Comparison of ENCODE assay signal across 2 cellular contexts in genomic region chr18:10085876-10086275, GRCh38.
TF ChIP-seq lines count a peak whose summit lies in the region.

No MANE protein-coding gene starts in this region.

TF ChIP-seq in A549, 52 proteins besides CTCF, POLR2A, EP300 and RAD21 (continued from another document):
- TF ChIP-seq KDM1A (IDR thresholded peaks at IDR 0.05; ENCODE audit: low read depth) (no peak), GATA3 (IDR thresholded peaks at IDR 0.05; ENCODE audit: borderline replicate concordance) (no peak), ESRRA (IDR thresholded peaks at IDR 0.05; ENCODE audit: borderline replicate concordance, low read length) (no peak)

TF ChIP-seq in H1, 55 proteins besides CTCF, POLR2A, EP300 and RAD21 (continued from another document):
- TF ChIP-seq BRCA1 (IDR thresholded peaks at IDR 0.05; ENCODE audit: low read depth, low read length), result no peak
- no peak for TF ChIP-seq FOSL1 (IDR thresholded peaks at IDR 0.05; ENCODE audit: insufficient read depth, low read depth, low read length)
- TF ChIP-seq NANOG (IDR thresholded peaks at IDR 0.05; ENCODE audit: insufficient read depth, low read depth, low read length, poor library complexity, severe bottlenecking), result no peak
- TF ChIP-seq POU5F1 (IDR thresholded peaks at IDR 0.05; ENCODE audit: low read depth, low read length), result no peak
